9 cellular contexts compared by ENCODE assay signal in genomic region chr5:181192337-181193046, GRCh38. TPM values are rescaled to one million over a fixed set of nuclear protein-coding genes. Genes with fewer than 3 reads are reported as not detected.
DNase-seq lines count a peak whose midpoint lies in the region; ATAC-seq and TF ChIP-seq lines count a peak whose summit lies in the region.
"Had no signal": no experiment of that assay in that cellular context is flagged by ENCODE, and none has a peak within 500 bp of the region (broad histone marks: within the 10 kb centered on the region; RNA-seq: fewer than 3 reads in every experiment).

No MANE protein-coding gene starts in this region.

- H3K4me3 ChIP-seq in AG04449 (ENCODE audit: low read depth, low read length): peak overlapping the region; percentile 90
- no peak overlapping the region for H3K4me3 ChIP-seq in KMS-11 (IDR thresholded peaks at IDR 0.05; ENCODE audit: insufficient read depth, low read depth, low read length)

- H3K4me2 ChIP-seq in KMS-11: peak overlapping the region; percentile 60

- peaks cover 0 to 23% (median 1%) of the 10 kb centered on the region in 7 donors for H3K9me3 Mint-ChIP-seq in naive B cell

- H4K20me1 ChIP-seq in KMS-11 (ENCODE audit: insufficient read depth): no peaks in the 10 kb centered on the region

- CTCF ChIA-PET in AG04449 (lab: Yijun Ruan, JAX): interaction anchor here (1.1 to 2.6 kb wide), 6 partner anchors 8 to 18 kb away, joined by 3 to 16 read pairs (median 6); no protein-coding TSS in a partner anchor

- H2AFZ ChIP-seq in KMS-11 (ENCODE audit: low read depth): peak overlapping the region; percentile 47

- no peak for ATAC-seq in naive B cell (ENCODE audit: low read depth in 2 of 2)
- ATAC-seq in HG02588 (IDR thresholded peaks at IDR 0.05; ENCODE audit: unreplicated experiment): no peak
- ATAC-seq in GM21360 (IDR thresholded peaks at IDR 0.05; ENCODE audit: unreplicated experiment): no peak

- peak overlapping the region; percentile 96 to 99 (median 97) for H3K4me3 Mint-ChIP-seq in naive B cell

- no peaks in the 10 kb centered on the region for H3K36me3 ChIP-seq in KMS-11 (ENCODE audit: insufficient read depth)

- H3K27ac ChIP-seq in KMS-11: peak overlapping the region; percentile 47; the same call in 1 of the 2 replicates
- peak overlapping the region; percentile 94 for H3K27ac ChIP-seq in cingulate gyrus (ENCODE audit: low read depth, low read length)

- H3K27ac Mint-ChIP-seq in naive B cell: peak overlapping the region; percentile 86 to 100 (median 100)

- H3K9ac ChIP-seq in KMS-11: peak overlapping the region; percentile 66; the same call in 1 of the 2 replicates

- H3K4me1 Mint-ChIP-seq in naive B cell: peaks cover 38 to 47% (median 46%) of the 10 kb centered on the region in 3 donors

- peaks cover 0 to 16% (median 10%) of the 10 kb centered on the region in 3 donors for H3K27me3 Mint-ChIP-seq in naive B cell

- H3K4me1 ChIP-seq in KMS-11 (ENCODE audit: low read depth, poor library complexity, severe bottlenecking): peaks cover 6% of the 10 kb centered on the region

- peaks cover 0 to 12% of the 10 kb centered on the region in 2 donors for H3K36me3 Mint-ChIP-seq in naive B cell

- H3K27me3 ChIP-seq in KMS-11 (ENCODE audit: insufficient read depth, low read depth): no peaks in the 10 kb centered on the region

- POLR2A ChIA-PET in AG04449 (lab: Yijun Ruan, JAX): interaction anchor here (0.9 to 2.5 kb wide), 9 partner anchors 9 to 68 kb away, joined by 3 to 26 read pairs (median 7); partner anchors contain the start of genes RACK1, TRIM41, TRIM52 and TRIM7

- no peak for DNase-seq in AG04449 (ENCODE audit: low read depth, low spot score)
- DNase-seq in naive B cell: no peak
- DNase-seq in GM19240 (ENCODE audit: insufficient read length, low spot score): no peak
- DNase-seq in NCI-H226: no peak
- DNase-seq: NCI-H510A had no signal

- TF ChIP-seq CTCF in AG04449 (IDR thresholded peaks at IDR 0.05; ENCODE audit: insufficient read depth, low read length, missing control alignments) (no peak), KMS-11 (conservative IDR thresholded peaks at IDR 0.05; ENCODE audit: low read depth, low read length) (no peak)

- H3K79me2 ChIP-seq in KMS-11 (ENCODE audit: insufficient read depth, low read depth): no peaks in the 10 kb centered on the region

RNA-seq across cellular contexts. Expression of gene TRIM7, which starts 12.5 kb away (rescaled TPM):
- polyA plus RNA-seq in naive B cell (ENCODE audit: low read depth in 6 of 6): under 1 TPM in 3 of 6 donors, not detected in 3; 0.09 to 0.27 (median 0.24) TPM

RNA-seq across cellular contexts. Expression of gene TRIM41, which starts 30.6 kb away (rescaled TPM):
- polyA plus RNA-seq in naive B cell (ENCODE audit: low read depth in 6 of 6): 1 to 10 TPM in 3 of 6 donors, under 1 TPM in 3; 0.40 to 1.6 (median 1.0) TPM

RNA-seq across cellular contexts. Expression of gene OR2V2, which starts 45.1 kb away (rescaled TPM):
- polyA plus RNA-seq in naive B cell (ENCODE audit: low read depth in 6 of 6): not detected

RNA-seq across cellular contexts. Expression of gene RACK1, which starts 51.2 kb away (rescaled TPM):
- 1,000 to 10,000 TPM; 2,383 to 2,887 (median 2,526) TPM for polyA plus RNA-seq in naive B cell (ENCODE audit: low read depth in 6 of 6)
